In genomic region chr5:22319798-22320197, GRCh38 we compare ENCODE assay signal across 1 cellular context.
TF ChIP-seq lines count a peak whose summit lies in the region.

No MANE protein-coding gene starts in this region.

TF ChIP-seq in WTC11, 78 proteins besides CTCF, POLR2A, EP300 and RAD21 (continued from another document):
- TF ChIP-seq AR (CRISPR knock-in tag; IDR thresholded peaks at IDR 0.05) (no peak), ZSCAN18 (CRISPR knock-in tag; IDR thresholded peaks at IDR 0.05) (no peak), ZNF317 (CRISPR knock-in tag; IDR thresholded peaks at IDR 0.05; ENCODE audit: borderline replicate concordance, low read depth) (no peak), MAX (CRISPR knock-in tag; IDR thresholded peaks at IDR 0.05) (no peak)
